12 cellular contexts compared by ENCODE assay signal in genomic region chr1:214241060-214241459, GRCh38.
"Had no signal": no experiment of that assay in that cellular context is flagged by ENCODE, and none has a peak within 500 bp of the region (broad histone marks: within the 10 kb centered on the region; RNA-seq: fewer than 3 reads in every experiment).

No MANE protein-coding gene starts in this region.

- H3K4me3 ChIP-seq: neural progenitor cell, skin epidermis, thyroid gland had no signal

- H3K4me1 ChIP-seq: parathyroid adenoma, thyroid gland had no signal

- H3K36me3 ChIP-seq: neural progenitor cell, thyroid gland had no signal

- H3K4me2 ChIP-seq: neural progenitor cell had no signal

- H3K27ac ChIP-seq: neural progenitor cell, parathyroid adenoma, skin epidermis, thyroid gland had no signal

- H3K9me3 ChIP-seq: thyroid gland had no signal

- DNase-seq: activated CD4-positive, alpha-beta memory T cell treated with anti-CD3 and anti-CD28 coated beads, Interleukin-2, amount 10 ng/mL, durations not matched to agents 7 days and 5 days; activated CD8-positive, alpha-beta memory T cell treated with anti-CD3 and anti-CD28 coated beads, Interleukin-2, amount 50 U/mL, for 4 hours; activated gamma-delta T cell treated with Interleukin-2 at 50 U/mL for 16 hours; activated naive CD8-positive, alpha-beta T cell treated with anti-CD3 and anti-CD28 coated beads, Interleukin-2, amount 10 ng/mL, durations not matched to agents 7 days and 5 days; activated T-cell treated with anti-CD3 and anti-CD28 coated beads, Interleukin-2, amount 50 U/mL, for 72 hours; anterior cingulate cortex; left ventricle myocardium superior; stimulated activated CD4-positive, alpha-beta T cell treated with anti-CD3 and anti-CD28 coated beads, Interleukin-4, amount 100 ng/mL, for 4 hours; thyroid gland had no signal

- ATAC-seq: activated T-cell treated with anti-CD3 and anti-CD28 coated beads, Interleukin-2, amount 50 U/mL, for 72 hours; left ventricle myocardium superior had no signal

- H3K9ac ChIP-seq: neural progenitor cell, parathyroid adenoma had no signal

- H2AFZ ChIP-seq: neural progenitor cell, parathyroid adenoma had no signal

- H3K27me3 ChIP-seq: neural progenitor cell, thyroid gland had no signal
